9 cellular contexts compared by ENCODE assay signal in the genomic region with DNA sequence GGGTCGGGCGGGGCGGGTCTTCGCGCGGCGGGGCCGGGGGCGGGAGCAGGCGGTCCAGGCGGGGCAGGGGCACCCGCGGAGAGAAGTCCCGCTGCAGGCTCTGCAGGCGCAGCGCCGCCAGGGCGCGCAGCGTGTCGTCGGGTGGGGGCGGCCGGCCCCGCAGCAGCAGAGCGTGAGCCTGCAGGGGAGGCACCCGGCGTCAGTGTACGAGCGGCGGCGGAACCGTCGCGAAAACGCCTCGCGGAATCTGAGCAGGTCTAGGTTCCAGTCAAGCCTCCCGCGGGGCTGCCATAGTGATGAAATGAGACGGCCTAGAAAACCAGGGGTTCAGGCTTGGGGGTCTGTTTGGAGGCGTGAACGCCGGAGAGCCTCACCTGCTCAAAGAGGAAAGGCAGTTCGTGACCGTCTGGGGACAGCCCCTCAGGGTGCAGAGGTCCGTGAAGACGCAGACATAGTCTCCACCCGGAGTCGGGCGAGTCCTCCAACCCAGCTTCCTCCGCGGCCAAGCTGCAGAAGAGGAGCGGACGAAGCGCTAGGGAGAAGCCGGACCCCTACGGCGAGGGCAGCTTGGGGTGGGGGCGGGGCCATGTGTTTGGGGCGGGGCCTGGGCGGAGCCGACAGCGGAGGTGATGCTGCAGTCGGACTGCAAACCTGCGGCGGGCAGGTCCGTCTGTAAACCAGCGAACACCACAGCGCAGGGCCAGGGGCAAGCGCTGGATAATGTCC. TPM values are rescaled to one million over a fixed set of nuclear protein-coding genes. Genes with fewer than 3 reads are reported as not detected.
DNase-seq lines count a peak whose midpoint lies in the region; ATAC-seq and TF ChIP-seq lines count a peak whose summit lies in the region.
"Had no signal": no experiment of that assay in that cellular context is flagged by ENCODE, and none has a peak within 500 bp of the region (broad histone marks: within the 10 kb centered on the region; RNA-seq: fewer than 3 reads in every experiment).

No MANE protein-coding gene starts in this region.

- TF ChIP-seq CTCF in right atrium auricular region (IDR thresholded peaks at IDR 0.05), result no peak

- H3K36me3 ChIP-seq in thymus (ENCODE audit: control insufficient read depth, insufficient read depth), result no peaks in the 10 kb centered on the region
- peaks cover 62% of the 10 kb centered on the region for H3K36me3 ChIP-seq in right atrium auricular region

- H3K27ac ChIP-seq in thymus (ENCODE audit: low read depth) (no peak overlapping the region), right atrium auricular region (no peak overlapping the region)
- H3K27ac ChIP-seq: epithelial cell of prostate had no signal

- peak; percentile 76 for DNase-seq in activated CD8-positive, alpha-beta memory T cell treated with anti-CD3 and anti-CD28 coated beads for 24 hours
- DNase-seq in activated CD8-positive, alpha-beta memory T cell treated with anti-CD3 and anti-CD28 coated beads, Interleukin-2, amount 50 U/mL, for 4 hours, result no peak
- peak; percentile 83 for DNase-seq in activated effector memory CD4-positive, alpha-beta T cell treated with anti-CD3 and anti-CD28 coated beads, Interleukin-2, amount 50 U/mL, for 16 hours
- DNase-seq in islet precursor cell (peak; percentile 88), NCI-H526 treated with DMSO at 0.1 percent for 48 hours (lab: John Stamatoyannopoulos, UW) (no peak), right atrium auricular region (ENCODE audit: low spot score) (no peak)

- peaks cover 64% of the 10 kb centered on the region for H3K27me3 ChIP-seq in thymus (ENCODE audit: control insufficient read depth, insufficient read depth)
- H3K27me3 ChIP-seq in right atrium auricular region, result no peaks in the 10 kb centered on the region

- whole genome bisulfite sequencing in thymus, result 8% methylated on average over 71 of the region's 71 CpGs

- H3K4me1 ChIP-seq in thymus (ENCODE audit: control insufficient read depth, insufficient read depth, low read length) (peaks cover 8% of the 10 kb centered on the region), right atrium auricular region (peaks cover 0 to 57% of the 10 kb centered on the region in 2 donors)

- ATAC-seq in GM18873 (IDR thresholded peaks at IDR 0.05; ENCODE audit: low FRiP score, unreplicated experiment), result no peak

- H3K4me3 ChIP-seq in thymus (ENCODE audit: low read length) (peak overlapping the region; percentile 37), right atrium auricular region (no peak overlapping the region)

- H3K9me3 ChIP-seq in thymus (ENCODE audit: control insufficient read depth), result no peaks in the 10 kb centered on the region
- no peaks in the 10 kb centered on the region for H3K9me3 ChIP-seq in right atrium auricular region

RNA-seq across cellular contexts. Expression of a gene that starts 6.4 kb away (rescaled TPM):
- 20.3 TPM for polyA plus RNA-seq in thymus
- total RNA-seq in right atrium auricular region, result 10 to 100 TPM; 14.5 to 26.5 TPM

RNA-seq across cellular contexts. Expression of a gene that starts 11.3 kb away (rescaled TPM):
- polyA plus RNA-seq in thymus, result 11.3 TPM
- 10 to 100 TPM; 18.2 to 25.7 TPM for total RNA-seq in right atrium auricular region

RNA-seq across cellular contexts. Expression of a gene that starts 11.3 kb away (rescaled TPM):
- 1.2 TPM for polyA plus RNA-seq in thymus
- total RNA-seq in right atrium auricular region, result 1 to 10 TPM; 1.3 to 4.4 TPM

RNA-seq across cellular contexts. Expression of a gene that starts 12.0 kb away (rescaled TPM):
- polyA plus RNA-seq in thymus, result 2.1 TPM
- total RNA-seq in right atrium auricular region, result 1 to 10 TPM in 1 of 2 donors, under 1 TPM in 1; 0.96 to 2.0 TPM

Comparison
In these comparisons a context has a peak if more than half of its experiments do, and no peak if none do; other contexts are left out.
1. DNase-seq: peak in activated CD8-positive, alpha-beta memory T cell treated with anti-CD3 and anti-CD28 coated beads for 24 hours (single experiment), activated effector memory CD4-positive, alpha-beta T cell treated with anti-CD3 and anti-CD28 coated beads, Interleukin-2, amount 50 U/mL, for 16 hours (single experiment) and islet precursor cell (single experiment); none in activated CD8-positive, alpha-beta memory T cell treated with anti-CD3 and anti-CD28 coated beads, Interleukin-2, amount 50 U/mL, for 4 hours (single experiment), NCI-H526 treated with DMSO at 0.1 percent for 48 hours (single experiment) and right atrium auricular region (single experiment).